Comparison of ENCODE assay signal across 1 cellular context in genomic region chr19:47471733-47472457, GRCh38.
TF ChIP-seq lines count a peak whose summit lies in the region.

Gene SLC8A2 (minus strand): TSS chr19:47471893. CDS start chr19:47466403, 5,490 bp downstream.

TF ChIP-seq in HepG2, 621 proteins besides CTCF, POLR2A, EP300 and RAD21 (continued from another document and continues in another):
- TF ChIP-seq ZHX2 (IDR thresholded peaks at IDR 0.05; ENCODE audit: low read depth) (no peak), ZHX2 (CRISPR knock-in tag; IDR thresholded peaks at IDR 0.05; ENCODE audit: borderline replicate concordance) (no peak), ZNF607 (CRISPR knock-in tag; IDR thresholded peaks at IDR 0.05; ENCODE audit: borderline replicate concordance) (no peak), HMG20B (CRISPR knock-in tag; conservative IDR thresholded peaks at IDR 0.05) (no peak), MXD4 (CRISPR knock-in tag; IDR thresholded peaks at IDR 0.05) (no peak), ZNF362 (CRISPR knock-in tag; IDR thresholded peaks at IDR 0.05; ENCODE audit: borderline replicate concordance) (no peak), ZBTB20 (CRISPR knock-in tag; IDR thresholded peaks at IDR 0.05; ENCODE audit: borderline replicate concordance, low read depth) (no peak; the same call in 1 of the 2 replicates), NRL (CRISPR knock-in tag; IDR thresholded peaks at IDR 0.05; ENCODE audit: borderline replicate concordance) (no peak), THRA (CRISPR knock-in tag; IDR thresholded peaks at IDR 0.05; ENCODE audit: borderline replicate concordance) (no peak), ZNF563 (CRISPR knock-in tag; IDR thresholded peaks at IDR 0.05) (peak; percentile 54; the same call in 1 of the 2 replicates), CBX2 (IDR thresholded peaks at IDR 0.05; ENCODE audit: low read depth, low read length) (no peak), CBX2 (CRISPR knock-in tag; IDR thresholded peaks at IDR 0.05; ENCODE audit: low read depth) (no peak), ZKSCAN5 (CRISPR knock-in tag; IDR thresholded peaks at IDR 0.05) (no peak), ONECUT2 (CRISPR knock-in tag; IDR thresholded peaks at IDR 0.05) (no peak), TRAFD1 (CRISPR knock-in tag; IDR thresholded peaks at IDR 0.05; ENCODE audit: borderline replicate concordance) (no peak), SKI (IDR thresholded peaks at IDR 0.05; ENCODE audit: partially characterized antibody) (no peak), XBP1 (CRISPR knock-in tag; IDR thresholded peaks at IDR 0.05) (no peak), PAXIP1 (CRISPR knock-in tag; conservative IDR thresholded peaks at IDR 0.05) (no peak), ZNF138 (CRISPR knock-in tag; IDR thresholded peaks at IDR 0.05; ENCODE audit: low read depth) (no peak), ZNF547 (CRISPR knock-in tag; IDR thresholded peaks at IDR 0.05) (0 out of 2 replicates have a peak, but pooled peaks have one; percentile 55), BRF2 (CRISPR knock-in tag; IDR thresholded peaks at IDR 0.05) (no peak), SATB2 (CRISPR knock-in tag; IDR thresholded peaks at IDR 0.05) (no peak), ETS1 (CRISPR knock-in tag; IDR thresholded peaks at IDR 0.05) (no peak), ZNF142 (CRISPR knock-in tag; IDR thresholded peaks at IDR 0.05) (no peak), NFRKB (IDR thresholded peaks at IDR 0.05) (no peak)
